In the genomic region with DNA sequence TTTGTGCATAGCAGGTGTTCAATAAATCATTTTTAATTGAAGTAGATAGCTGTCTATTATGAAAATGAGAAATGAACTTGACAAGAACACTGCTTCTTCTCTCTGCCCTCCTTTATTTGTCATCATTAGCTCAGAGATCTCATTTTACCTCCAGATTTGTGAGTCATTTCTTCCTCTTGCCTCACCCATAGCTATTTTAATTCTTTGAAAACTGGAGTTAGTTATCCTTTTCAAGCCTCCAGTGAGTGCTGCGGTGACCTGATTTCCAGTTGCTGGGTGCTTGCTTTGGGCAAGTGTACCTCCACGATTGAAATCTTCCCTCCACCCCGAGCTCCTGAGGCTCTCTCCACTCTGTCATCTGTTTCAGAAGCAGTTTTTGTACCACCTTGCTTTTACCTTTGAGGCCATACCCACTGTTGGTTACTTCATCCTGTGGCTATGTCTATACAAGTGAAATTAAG, we compare ENCODE assay signal across 12 cellular contexts.
A peak's percentile ranks its signal among the peaks of the same experiment; 100 is the strongest.
DNase-seq lines count a peak whose midpoint lies in the region; ATAC-seq lines count a peak whose summit lies in the region.
"Had no signal": no experiment of that assay in that cellular context is flagged by ENCODE, and none has a peak within 500 bp of the region (broad histone marks: within the 10 kb centered on the region; RNA-seq: fewer than 3 reads in every experiment).

No MANE protein-coding gene starts in this region.

- 0 out of 2 replicates have a peak overlapping the region, but pooled peaks have one; percentile 8 for H3K4me3 ChIP-seq in ACC112 (ENCODE audit: low read depth, low read length)
- H3K4me3 ChIP-seq in GM23248 = no peak overlapping the region

- H3K4me3 Mint-ChIP-seq in activated T-helper 17 cell treated with anti-CD3 and anti-CD28 coated beads, Interleukin-2, amount 50 U/mL, for 72 hours = peak overlapping the region; percentile 44
- H3K4me3 Mint-ChIP-seq: natural killer cell had no signal

- H3K27me3 Mint-ChIP-seq in activated T-helper 17 cell treated with anti-CD3 and anti-CD28 coated beads, Interleukin-2, amount 50 U/mL, for 72 hours = no peaks in the 10 kb centered on the region

- WGBS in GM23248 (ENCODE audit: low coverage in 1 of 2, low lambda C conversion rate in 2 of 2, missing lambda C conversion rate in 2 of 2), 2 experiments = 4 to 8% methylated on average over 3 of the region's 3 CpGs

- H3K9me3 ChIP-seq in GM23248 (ENCODE audit: low read depth) = no peaks in the 10 kb centered on the region

- H4K20me1 ChIP-seq in GM23248 (ENCODE audit: insufficient read depth) = no peaks in the 10 kb centered on the region

- H3K4me1 ChIP-seq in ACC112 (ENCODE audit: control insufficient read depth, insufficient read depth, low read length, unreplicated experiment) = peaks cover 23% of the 10 kb centered on the region
- H3K4me1 ChIP-seq in GM23248 (ENCODE audit: insufficient read depth) = peaks cover 22% of the 10 kb centered on the region

- ATAC-seq in activated T-helper 17 cell treated with anti-CD3 and anti-CD28 coated beads, Interleukin-2, amount 50 U/mL, for 72 hours (replicated peaks) = peak; percentile 94
- ATAC-seq in HG02973 (IDR thresholded peaks at IDR 0.05; ENCODE audit: unreplicated experiment) = no peak
- ATAC-seq: natural killer cell had no signal

- no peaks in the 10 kb centered on the region for H3K9me2 ChIP-seq in GM23248 (ENCODE audit: insufficient read depth)

- peak overlapping the region; percentile 34 for H3K27ac ChIP-seq in ACC112 (ENCODE audit: low read depth, low read length)
- peak overlapping the region; percentile 34 for H3K27ac ChIP-seq in GM23248

- in situ Hi-C loops in GM23248 (cut with MboI) = no loop called here

- H3K27me3 ChIP-seq in ACC112 (ENCODE audit: insufficient read depth, low read length) (no peaks in the 10 kb centered on the region), GM23248 (replicated peaks; ENCODE audit: insufficient read depth) (no peaks in the 10 kb centered on the region)

- H3K36me3 ChIP-seq in ACC112 (ENCODE audit: insufficient read depth, low read length) (no peaks in the 10 kb centered on the region), GM23248 (ENCODE audit: low read depth) (no peaks in the 10 kb centered on the region)

- peaks cover 4% of the 10 kb centered on the region for H3K9me3 Mint-ChIP-seq in activated T-helper 17 cell treated with anti-CD3 and anti-CD28 coated beads, Interleukin-2, amount 50 U/mL, for 72 hours
- H3K9me3 Mint-ChIP-seq: natural killer cell had no signal

- peak overlapping the region; percentile 57 for H3K4me2 ChIP-seq in GM23248 (ENCODE audit: unreplicated experiment)

- peak overlapping the region; percentile 84 for H3K27ac Mint-ChIP-seq in activated T-helper 17 cell treated with anti-CD3 and anti-CD28 coated beads, Interleukin-2, amount 50 U/mL, for 72 hours
- H3K27ac Mint-ChIP-seq: natural killer cell had no signal

- peaks cover 12% of the 10 kb centered on the region for H3K4me1 Mint-ChIP-seq in activated T-helper 17 cell treated with anti-CD3 and anti-CD28 coated beads, Interleukin-2, amount 50 U/mL, for 72 hours
- H3K4me1 Mint-ChIP-seq: natural killer cell had no signal

- no peak overlapping the region for H3K9ac ChIP-seq in GM23248

- intact Hi-C loops in head of caudate nucleus (cut with DNase I) = no loop called here

- no peaks in the 10 kb centered on the region for H3K79me2 ChIP-seq in ACC112 (ENCODE audit: control insufficient read depth, insufficient read depth, low read length, unreplicated experiment)
- no peaks in the 10 kb centered on the region for H3K79me2 ChIP-seq in GM23248 (ENCODE audit: insufficient read depth)

- H2AFZ ChIP-seq in ACC112 (ENCODE audit: low read length, unreplicated experiment) (no peak overlapping the region), GM23248 (0 out of 2 replicates have a peak overlapping the region, but pooled peaks have one; percentile 8)

- H3K36me3 Mint-ChIP-seq in activated T-helper 17 cell treated with anti-CD3 and anti-CD28 coated beads, Interleukin-2, amount 50 U/mL, for 72 hours (ENCODE audit: low read depth) = peaks cover 5% of the 10 kb centered on the region
- H3K36me3 Mint-ChIP-seq: natural killer cell had no signal

- DNase-seq in GM23248 = peak; percentile 86
- peak in 35 of 42 donors; percentile 8 to 78 (median 46) for DNase-seq in head of caudate nucleus
- no peak for DNase-seq in OCI-M1 (lab: John Stamatoyannopoulos, UW)
- no peak for DNase-seq in SHP77 (lab: John Stamatoyannopoulos, UW)
- DNase-seq in DMS114 treated with DMSO at 0.1 percent for 48 hours (lab: John Stamatoyannopoulos, UW; ENCODE audit: unreplicated experiment) = no peak
- DNase-seq: glutamatergic neuron, natural killer cell, NCI-H1105, SHP77 treated with DMSO at 0.1 percent for 48 hours had no signal

- H3F3A ChIP-seq in GM23248 (ENCODE audit: insufficient read depth) = peaks cover 7% of the 10 kb centered on the region; the same call in 1 of the 2 replicates

Comparison
In these comparisons a context has a peak if more than half of its experiments do, and no peak if none do; other contexts are left out.
1. DNase-seq: peak in GM23248 (single experiment) and head of caudate nucleus (35 of 42); none in OCI-M1 (single experiment), SHP77 (0 of 2) and DMS114 treated with DMSO at 0.1 percent for 48 hours (single experiment).